Comparison of ENCODE assay signal across 2 cellular contexts in the genomic region with DNA sequence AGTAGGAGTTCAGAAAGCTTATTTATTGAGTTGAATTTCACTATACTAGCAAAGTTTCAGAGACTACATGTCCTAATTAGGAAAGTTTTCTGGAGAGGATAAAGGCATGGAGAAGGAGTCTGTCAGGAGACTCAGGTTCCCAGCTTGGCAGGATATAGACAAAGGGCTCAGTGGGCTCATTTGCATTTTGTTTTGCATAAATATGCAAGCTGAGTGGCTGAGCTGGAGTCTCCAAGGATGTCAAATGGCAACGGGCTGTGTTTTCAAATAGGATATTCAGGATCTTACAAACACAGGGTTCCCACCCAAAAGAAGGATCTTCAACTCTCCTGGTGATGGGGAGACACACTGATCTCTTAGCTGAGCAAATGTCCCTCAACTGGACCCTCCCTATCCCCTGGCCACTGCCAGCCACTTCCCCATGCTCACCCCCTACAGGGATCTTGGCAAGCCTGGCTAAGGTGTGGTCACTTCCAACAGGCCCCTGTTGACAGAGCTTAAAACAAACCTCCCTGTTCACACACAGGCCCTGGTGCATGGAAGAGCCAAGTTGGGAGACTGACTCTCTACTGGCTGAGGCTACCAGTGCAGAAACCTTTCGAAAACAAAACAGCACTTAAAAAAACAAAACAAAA.
TF ChIP-seq lines count a peak whose summit lies in the region.

No MANE protein-coding gene starts in this region.

TF ChIP-seq in A549, 52 proteins besides CTCF, POLR2A, EP300 and RAD21 (continued from another document):
- TF ChIP-seq, protein P1, sequence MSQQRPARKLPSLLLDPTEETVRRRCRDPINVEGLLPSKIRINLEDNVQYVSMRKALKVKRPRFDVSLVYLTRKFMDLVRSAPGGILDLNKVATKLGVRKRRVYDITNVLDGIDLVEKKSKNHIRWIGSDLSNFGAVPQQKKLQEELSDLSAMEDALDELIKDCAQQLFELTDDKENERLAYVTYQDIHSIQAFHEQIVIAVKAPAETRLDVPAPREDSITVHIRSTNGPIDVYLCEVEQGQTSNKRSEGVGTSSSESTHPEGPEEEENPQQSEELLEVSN (IDR thresholded peaks at IDR 0.05; ENCODE audit: borderline replicate concordance, low read depth): no peak
- TF ChIP-seq, protein P2, sequence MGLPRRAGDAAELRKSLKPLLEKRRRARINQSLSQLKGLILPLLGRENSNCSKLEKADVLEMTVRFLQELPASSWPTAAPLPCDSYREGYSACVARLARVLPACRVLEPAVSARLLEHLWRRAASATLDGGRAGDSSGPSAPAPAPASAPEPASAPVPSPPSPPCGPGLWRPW (IDR thresholded peaks at IDR 0.05): no peak
- TF ChIP-seq BHLHE40 (IDR thresholded peaks at IDR 0.05; ENCODE audit: low read depth, low read length): no peak
- TF ChIP-seq, protein P3, sequence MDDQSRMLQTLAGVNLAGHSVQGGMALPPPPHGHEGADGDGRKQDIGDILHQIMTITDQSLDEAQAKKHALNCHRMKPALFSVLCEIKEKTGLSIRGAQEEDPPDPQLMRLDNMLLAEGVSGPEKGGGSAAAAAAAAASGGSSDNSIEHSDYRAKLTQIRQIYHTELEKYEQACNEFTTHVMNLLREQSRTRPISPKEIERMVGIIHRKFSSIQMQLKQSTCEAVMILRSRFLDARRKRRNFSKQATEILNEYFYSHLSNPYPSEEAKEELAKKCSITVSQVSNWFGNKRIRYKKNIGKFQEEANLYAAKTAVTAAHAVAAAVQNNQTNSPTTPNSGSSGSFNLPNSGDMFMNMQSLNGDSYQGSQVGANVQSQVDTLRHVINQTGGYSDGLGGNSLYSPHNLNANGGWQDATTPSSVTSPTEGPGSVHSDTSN (IDR thresholded peaks at IDR 0.05): no peak
- TF ChIP-seq, protein P4, sequence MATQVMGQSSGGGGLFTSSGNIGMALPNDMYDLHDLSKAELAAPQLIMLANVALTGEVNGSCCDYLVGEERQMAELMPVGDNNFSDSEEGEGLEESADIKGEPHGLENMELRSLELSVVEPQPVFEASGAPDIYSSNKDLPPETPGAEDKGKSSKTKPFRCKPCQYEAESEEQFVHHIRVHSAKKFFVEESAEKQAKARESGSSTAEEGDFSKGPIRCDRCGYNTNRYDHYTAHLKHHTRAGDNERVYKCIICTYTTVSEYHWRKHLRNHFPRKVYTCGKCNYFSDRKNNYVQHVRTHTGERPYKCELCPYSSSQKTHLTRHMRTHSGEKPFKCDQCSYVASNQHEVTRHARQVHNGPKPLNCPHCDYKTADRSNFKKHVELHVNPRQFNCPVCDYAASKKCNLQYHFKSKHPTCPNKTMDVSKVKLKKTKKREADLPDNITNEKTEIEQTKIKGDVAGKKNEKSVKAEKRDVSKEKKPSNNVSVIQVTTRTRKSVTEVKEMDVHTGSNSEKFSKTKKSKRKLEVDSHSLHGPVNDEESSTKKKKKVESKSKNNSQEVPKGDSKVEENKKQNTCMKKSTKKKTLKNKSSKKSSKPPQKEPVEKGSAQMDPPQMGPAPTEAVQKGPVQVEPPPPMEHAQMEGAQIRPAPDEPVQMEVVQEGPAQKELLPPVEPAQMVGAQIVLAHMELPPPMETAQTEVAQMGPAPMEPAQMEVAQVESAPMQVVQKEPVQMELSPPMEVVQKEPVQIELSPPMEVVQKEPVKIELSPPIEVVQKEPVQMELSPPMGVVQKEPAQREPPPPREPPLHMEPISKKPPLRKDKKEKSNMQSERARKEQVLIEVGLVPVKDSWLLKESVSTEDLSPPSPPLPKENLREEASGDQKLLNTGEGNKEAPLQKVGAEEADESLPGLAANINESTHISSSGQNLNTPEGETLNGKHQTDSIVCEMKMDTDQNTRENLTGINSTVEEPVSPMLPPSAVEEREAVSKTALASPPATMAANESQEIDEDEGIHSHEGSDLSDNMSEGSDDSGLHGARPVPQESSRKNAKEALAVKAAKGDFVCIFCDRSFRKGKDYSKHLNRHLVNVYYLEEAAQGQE (IDR thresholded peaks at IDR 0.05): no peak
- TF ChIP-seq, protein P5, sequence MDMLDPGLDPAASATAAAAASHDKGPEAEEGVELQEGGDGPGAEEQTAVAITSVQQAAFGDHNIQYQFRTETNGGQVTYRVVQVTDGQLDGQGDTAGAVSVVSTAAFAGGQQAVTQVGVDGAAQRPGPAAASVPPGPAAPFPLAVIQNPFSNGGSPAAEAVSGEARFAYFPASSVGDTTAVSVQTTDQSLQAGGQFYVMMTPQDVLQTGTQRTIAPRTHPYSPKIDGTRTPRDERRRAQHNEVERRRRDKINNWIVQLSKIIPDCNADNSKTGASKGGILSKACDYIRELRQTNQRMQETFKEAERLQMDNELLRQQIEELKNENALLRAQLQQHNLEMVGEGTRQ (IDR thresholded peaks at IDR 0.05): no peak

TF ChIP-seq in WTC11, 78 proteins besides CTCF, POLR2A, EP300 and RAD21 (continued from another document):
- TF ChIP-seq, protein P6, sequence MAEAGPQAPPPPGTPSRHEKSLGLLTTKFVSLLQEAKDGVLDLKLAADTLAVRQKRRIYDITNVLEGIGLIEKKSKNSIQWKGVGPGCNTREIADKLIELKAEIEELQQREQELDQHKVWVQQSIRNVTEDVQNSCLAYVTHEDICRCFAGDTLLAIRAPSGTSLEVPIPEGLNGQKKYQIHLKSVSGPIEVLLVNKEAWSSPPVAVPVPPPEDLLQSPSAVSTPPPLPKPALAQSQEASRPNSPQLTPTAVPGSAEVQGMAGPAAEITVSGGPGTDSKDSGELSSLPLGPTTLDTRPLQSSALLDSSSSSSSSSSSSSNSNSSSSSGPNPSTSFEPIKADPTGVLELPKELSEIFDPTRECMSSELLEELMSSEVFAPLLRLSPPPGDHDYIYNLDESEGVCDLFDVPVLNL (CRISPR knock-in tag; IDR thresholded peaks at IDR 0.05; ENCODE audit: borderline replicate concordance, low read depth): no peak
- TF ChIP-seq, protein P7, sequence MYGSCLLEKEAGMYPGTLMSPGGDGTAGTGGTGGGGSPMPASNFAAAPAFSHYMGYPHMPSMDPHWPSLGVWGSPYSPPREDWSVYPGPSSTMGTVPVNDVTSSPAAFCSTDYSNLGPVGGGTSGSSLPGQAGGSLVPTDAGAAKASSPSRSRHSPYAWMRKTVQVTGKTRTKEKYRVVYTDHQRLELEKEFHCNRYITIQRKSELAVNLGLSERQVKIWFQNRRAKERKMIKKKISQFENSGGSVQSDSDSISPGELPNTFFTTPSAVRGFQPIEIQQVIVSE (CRISPR knock-in tag; IDR thresholded peaks at IDR 0.05; ENCODE audit: borderline replicate concordance): no peak
- TF ChIP-seq, protein P8, sequence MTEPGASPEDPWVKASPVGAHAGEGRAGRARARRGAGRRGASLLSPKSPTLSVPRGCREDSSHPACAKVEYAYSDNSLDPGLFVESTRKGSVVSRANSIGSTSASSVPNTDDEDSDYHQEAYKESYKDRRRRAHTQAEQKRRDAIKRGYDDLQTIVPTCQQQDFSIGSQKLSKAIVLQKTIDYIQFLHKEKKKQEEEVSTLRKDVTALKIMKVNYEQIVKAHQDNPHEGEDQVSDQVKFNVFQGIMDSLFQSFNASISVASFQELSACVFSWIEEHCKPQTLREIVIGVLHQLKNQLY (CRISPR knock-in tag; IDR thresholded peaks at IDR 0.05): no peak
- TF ChIP-seq NR3C1 (CRISPR knock-in tag; conservative IDR thresholded peaks at IDR 0.05; ENCODE audit: low read depth) (no peak), SOX15 (CRISPR knock-in tag; IDR thresholded peaks at IDR 0.05) (no peak), GRHL2 (CRISPR knock-in tag; IDR thresholded peaks at IDR 0.05; ENCODE audit: insufficient replicate concordance, severe bottlenecking) (no peak), ZNF423 (CRISPR knock-in tag; IDR thresholded peaks at IDR 0.05) (no peak), SMAD4 (CRISPR knock-in tag; IDR thresholded peaks at IDR 0.05) (no peak), NFE2L1 (CRISPR knock-in tag; IDR thresholded peaks at IDR 0.05) (no peak), NR2C2 (CRISPR knock-in tag; IDR thresholded peaks at IDR 0.05) (no peak), SP1 (CRISPR knock-in tag; conservative IDR thresholded peaks at IDR 0.05) (no peak), ATF1 (CRISPR knock-in tag; IDR thresholded peaks at IDR 0.05) (no peak)
- TF ChIP-seq, protein P9, sequence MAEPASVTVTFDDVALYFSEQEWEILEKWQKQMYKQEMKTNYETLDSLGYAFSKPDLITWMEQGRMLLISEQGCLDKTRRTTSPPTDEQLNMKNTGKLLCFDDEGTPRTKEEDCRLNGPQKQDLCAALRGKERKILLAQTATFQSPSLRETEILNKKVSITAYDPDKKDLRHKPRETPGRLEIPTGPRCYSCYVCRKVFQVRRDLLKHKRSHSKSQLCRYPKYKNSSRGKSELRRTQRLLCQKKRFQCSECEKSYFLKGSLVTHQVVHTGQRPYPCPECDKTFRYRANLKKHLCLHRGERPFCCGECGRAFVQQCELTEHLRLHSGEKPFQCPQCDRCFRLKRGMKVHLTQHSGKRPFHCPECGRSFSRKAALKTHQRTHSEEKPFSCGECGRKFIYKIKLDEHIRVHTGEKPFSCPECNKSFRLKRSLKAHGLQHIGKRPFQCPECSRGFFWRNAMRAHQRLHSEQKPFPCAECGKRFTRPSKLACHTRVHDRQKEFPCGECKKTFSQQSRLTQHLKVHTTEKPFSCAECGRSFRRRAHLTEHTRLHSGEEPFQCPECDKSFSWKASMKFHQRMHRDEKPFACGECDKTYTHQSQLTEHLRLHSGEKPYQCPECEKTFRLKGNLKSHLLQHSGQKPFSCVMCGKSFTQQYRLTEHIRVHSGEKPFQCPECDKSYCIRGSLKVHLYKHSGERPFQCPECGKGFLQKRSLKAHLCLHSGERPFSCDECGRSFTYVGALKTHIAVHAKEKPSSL (CRISPR knock-in tag; conservative IDR thresholded peaks at IDR 0.05): no peak
- TF ChIP-seq, protein P10, sequence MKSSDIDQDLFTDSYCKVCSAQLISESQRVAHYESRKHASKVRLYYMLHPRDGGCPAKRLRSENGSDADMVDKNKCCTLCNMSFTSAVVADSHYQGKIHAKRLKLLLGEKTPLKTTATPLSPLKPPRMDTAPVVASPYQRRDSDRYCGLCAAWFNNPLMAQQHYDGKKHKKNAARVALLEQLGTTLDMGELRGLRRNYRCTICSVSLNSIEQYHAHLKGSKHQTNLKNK (CRISPR knock-in tag; IDR thresholded peaks at IDR 0.05): no peak
